Comparison of ENCODE assay signal across 8 cellular contexts in the genomic region with DNA sequence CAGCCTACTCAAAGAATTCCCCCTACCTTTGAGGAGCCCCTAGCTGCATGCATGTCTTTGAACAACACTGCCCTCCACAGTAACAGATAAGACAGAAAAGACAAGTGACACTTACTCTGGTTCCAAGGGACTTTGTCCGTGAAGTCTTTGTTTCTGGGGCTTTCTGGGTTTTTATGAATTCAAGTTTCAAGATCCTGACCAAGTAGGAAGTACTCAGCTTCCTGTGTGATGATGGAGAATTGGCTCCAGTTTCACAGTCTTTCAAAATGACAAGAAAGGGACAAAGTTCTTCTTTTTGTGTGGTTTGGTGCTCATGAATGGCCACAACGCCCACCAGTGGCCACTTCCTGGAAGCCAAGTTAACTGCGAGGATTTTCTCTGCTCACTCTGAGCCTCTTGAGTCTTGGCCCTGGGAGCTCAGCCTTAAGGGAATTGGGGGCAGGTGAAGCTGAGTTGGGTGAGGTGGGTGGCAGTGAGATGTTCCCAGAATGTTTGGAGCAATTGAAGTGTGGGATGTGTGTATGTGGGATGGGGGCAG. TPM values are rescaled to one million over a fixed set of nuclear protein-coding genes. Genes with fewer than 3 reads are reported as not detected.
A peak's percentile ranks its signal among the peaks of the same experiment; 100 is the strongest.
DNase-seq lines count a peak whose midpoint lies in the region; ATAC-seq and TF ChIP-seq lines count a peak whose summit lies in the region.

A gene (minus strand): TSS at position 147 of the 538 bp plus-strand sequence. CDS start 4,000 bp downstream, outside the sequence.

- DNase-seq in GM10266 (ENCODE audit: extremely low spot score): peak; percentile 49
- no peak for DNase-seq in HFF-Myc (ENCODE audit: extremely low read depth, low read depth)
- peak; percentile 84 for DNase-seq in OCI-M1 (lab: John Stamatoyannopoulos, UW)
- DNase-seq in body of pancreas: peak in 3 of 4 donors; percentile 21 to 56 (median 33)
- DNase-seq in left colon: peak in 1 of 2 donors; percentile 59
- peak; percentile 75 for DNase-seq in stimulated activated CD8-positive, alpha-beta memory T cell treated with anti-CD3 and anti-CD28 coated beads, Interleukin-4, amount 100 ng/mL, for 48 hours
- DNase-seq in NCI-H2196 treated with DMSO at 0.1 percent for 48 hours (lab: John Stamatoyannopoulos, UW; ENCODE audit: unreplicated experiment): no peak
- no peak for DNase-seq in NCI-H128 (lab: John Stamatoyannopoulos, UW; ENCODE audit: unreplicated experiment)

- H3K9me3 ChIP-seq in body of pancreas: no peaks in the 10 kb centered on the region

- TF ChIP-seq POLR2A in body of pancreas (IDR thresholded peaks at IDR 0.05): peak in 1 of 3 donors; percentile 27

- no peaks in the 10 kb centered on the region for H3K36me3 ChIP-seq in body of pancreas (replicated peaks in 1 of 2; ENCODE audit: insufficient read depth in 1 of 2, low read depth in 2 of 2)

- WGBS in body of pancreas, 2 donors: 15 to 33% methylated on average over 3 of the region's 3 CpGs

- intact Hi-C loops in body of pancreas (cut with DNase I) (no loop called here), left colon (cut with DNase I, micrococcal nuclease) (no loop called here)

- TF ChIP-seq CTCF in GM10266 (IDR thresholded peaks at IDR 0.05; ENCODE audit: control insufficient read depth, insufficient read depth, low read depth, missing control alignments) (peak; percentile 70), HFF-Myc (IDR thresholded peaks at IDR 0.05; ENCODE audit: low read depth, low read length, missing control alignments) (peak; percentile 67), body of pancreas (IDR thresholded peaks at IDR 0.05) (peak in 3 of 7 experiments; percentile 25 to 44 (median 28))

- no peaks in the 10 kb centered on the region for H3K27me3 ChIP-seq in body of pancreas

- H3K4me1 ChIP-seq in body of pancreas: no peaks in the 10 kb centered on the region

- no peak within 1 kb of the TSS for H3K4me3 ChIP-seq in HFF-Myc (replicated peaks; ENCODE audit: low read depth, low read length)
- no peak within 1 kb of the TSS for H3K4me3 ChIP-seq in body of pancreas

- H3K27ac ChIP-seq in body of pancreas: peak within 1 kb of the TSS in 1 of 4 donors; percentile 32

- ATAC-seq in body of pancreas (peak; percentile 38), left colon (peak; percentile 58)

RNA-seq across cellular contexts. Expression of the gene that starts here (rescaled TPM):
- total RNA-seq in body of pancreas (1 to 10 TPM; 1.8 to 3.0 TPM), left colon (1 to 10 TPM; 1.3 to 4.5 TPM)

Comparison
In these comparisons a context has a peak if more than half of its experiments do, and no peak if none do; other contexts are left out.
1. DNase-seq: peak in GM10266 (single experiment), OCI-M1 (single experiment), body of pancreas (3 of 4) and stimulated activated CD8-positive, alpha-beta memory T cell treated with anti-CD3 and anti-CD28 coated beads, Interleukin-4, amount 100 ng/mL, for 48 hours (single experiment); none in HFF-Myc (single experiment), NCI-H2196 treated with DMSO at 0.1 percent for 48 hours (single experiment) and NCI-H128 (single experiment).